Comparison of ENCODE assay signal across 18 cellular contexts in the genomic region with DNA sequence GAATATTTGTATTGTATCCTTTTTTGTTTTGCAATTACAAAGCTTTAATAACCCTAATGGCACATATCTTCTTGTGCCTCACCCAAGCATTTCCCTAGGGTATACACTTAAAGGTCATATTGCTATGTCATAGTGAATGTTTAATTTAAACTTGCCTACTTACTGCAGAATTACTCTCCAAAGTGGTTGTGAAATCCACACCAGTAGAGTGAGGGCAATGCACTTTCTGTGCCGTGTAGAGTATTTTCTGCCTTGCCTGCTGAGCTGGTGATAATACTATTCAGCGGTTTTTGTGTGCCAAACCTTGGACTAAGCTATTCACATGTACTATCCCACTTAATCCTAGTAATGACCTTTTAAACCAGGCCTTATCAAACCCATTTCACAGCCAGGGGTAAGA.
DNase-seq lines count a peak whose midpoint lies in the region; ATAC-seq, FAIRE-seq and TF ChIP-seq lines count a peak whose summit lies in the region.
"Had no signal": no experiment of that assay in that cellular context is flagged by ENCODE, and none has a peak within 500 bp of the region (broad histone marks: within the 10 kb centered on the region; RNA-seq: fewer than 3 reads in every experiment).

No MANE protein-coding gene starts in this region.

- no peak overlapping the region for H2AK9ac ChIP-seq in IMR-90 (replicated peaks; ENCODE audit: low read depth, low read length, poor library complexity)

- no peak for TF ChIP-seq CTCF in IMR-90 (conservative IDR thresholded peaks at IDR 0.05; ENCODE audit: low read depth, low read length)

- no peak overlapping the region for H2AK5ac ChIP-seq in IMR-90 (ENCODE audit: low read depth, low read length)
- H2AK5ac ChIP-seq in mesenchymal stem cell (ENCODE audit: low read length, severe bottlenecking), result no peak overlapping the region

- no peak overlapping the region for H2BK20ac ChIP-seq in IMR-90 (ENCODE audit: low read depth, low read length)

- H2BK5ac ChIP-seq in IMR-90 (ENCODE audit: low read depth, low read length, poor library complexity, severe bottlenecking) (no peak overlapping the region), mesenchymal stem cell (ENCODE audit: low read depth, low read length, poor library complexity, severe bottlenecking) (no peak overlapping the region)

- no peak for TF ChIP-seq POLR2A in IMR-90 (IDR thresholded peaks at IDR 0.05; ENCODE audit: low read depth, low read length)

- intact Hi-C loops in IMR-90 (cut with micrococcal nuclease), result no loop called here

- peak overlapping the region; percentile 25; the same call in 1 of the 2 replicates for H3K18ac ChIP-seq in IMR-90 (ENCODE audit: low read depth, low read length)
- H3K18ac ChIP-seq in mesenchymal stem cell (ENCODE audit: low read depth in 1 of 2, low read length in 2 of 2), result no peak overlapping the region

- BruUV-seq in IMR-90 (replicated peaks; lab: Mats Ljungman, UMichigan), result no TSS peak

- H4K91ac ChIP-seq in IMR-90 (ENCODE audit: insufficient read depth, low read depth, low read length), result no peak overlapping the region; the same call in 1 of the 2 replicates
- H4K91ac ChIP-seq in mesenchymal stem cell (ENCODE audit: low read length), result no peak overlapping the region

- H2BK15ac ChIP-seq in IMR-90 (ENCODE audit: low read depth, low read length) (no peak overlapping the region), mesenchymal stem cell (ENCODE audit: low read depth, poor library complexity, severe bottlenecking) (no peak overlapping the region)

- H2BK120ac ChIP-seq in IMR-90 (ENCODE audit: low read depth, low read length) (no peak overlapping the region), mesenchymal stem cell (ENCODE audit: low read depth, low read length) (no peak overlapping the region)

- no peaks in the 10 kb centered on the region for H3K36me3 ChIP-seq in GM23248 (ENCODE audit: low read depth)
- no peaks in the 10 kb centered on the region for H3K36me3 ChIP-seq in IMR-90 (ENCODE audit: control insufficient read depth, insufficient read depth, low read length)
- no peaks in the 10 kb centered on the region for H3K36me3 ChIP-seq in mesenchymal stem cell (ENCODE audit: control insufficient read depth in 1 of 2, insufficient read depth in 2 of 2, low read depth in 1 of 2, low read length in 2 of 2)
- H3K36me3 ChIP-seq: HAP-1 had no signal

- dilution Hi-C loops in IMR-90 (cut with HindIII; ENCODE audit: low sequenced_read_pairs, unreplicated experiment), result no loop called here

- peak; percentile 22 for DNase-seq in GM23248
- DNase-seq in IMR-90, result peak; percentile 21
- DNase-seq in amniotic epithelial cell (ENCODE audit: low read depth), result peak; percentile 36
- peak; percentile 41 for DNase-seq in mesenchymal stem cell
- no peak for DNase-seq in NCI-H1092 (lab: John Stamatoyannopoulos, UW)
- no peak for DNase-seq in RCC 7860 (ENCODE audit: low spot score)
- DNase-seq: Caco-2; CD4-positive, CD25-positive, alpha-beta regulatory T cell; DMS153; KBM-7; NCI-H1436; NCI-H2029; NCI-H69; OCI-M1 had no signal

- no peaks in the 10 kb centered on the region for H3K9me2 ChIP-seq in GM23248 (ENCODE audit: insufficient read depth)

- POLR2A ChIA-PET in IMR-90 (lab: Charles Lee; ENCODE audit: unreplicated experiment), result no interaction called here

- H3K79me1 ChIP-seq in IMR-90 (ENCODE audit: low read depth in 1 of 2, low read length in 2 of 2) (no peaks in the 10 kb centered on the region), mesenchymal stem cell (replicated peaks; ENCODE audit: low read length, poor library complexity, severe bottlenecking) (no peaks in the 10 kb centered on the region)

- no peak overlapping the region for H3K4me3 ChIP-seq in GM23248
- no peak overlapping the region for H3K4me3 ChIP-seq in IMR-90 (ENCODE audit: insufficient read depth, low read depth, low read length)
- no peak overlapping the region for H3K4me3 ChIP-seq in mesenchymal stem cell (ENCODE audit: insufficient read depth in 1 of 2, low read depth in 1 of 2, low read length in 2 of 2)
- H3K4me3 ChIP-seq: HAP-1 had no signal

- H3K27me3 ChIP-seq in GM23248 (replicated peaks; ENCODE audit: insufficient read depth), result peaks cover 40% of the 10 kb centered on the region
- H3K27me3 ChIP-seq in IMR-90 (ENCODE audit: control insufficient read depth, insufficient read depth, low read length), result peaks cover 2% of the 10 kb centered on the region
- H3K27me3 ChIP-seq in mesenchymal stem cell (ENCODE audit: control insufficient read depth in 1 of 2, insufficient read depth in 1 of 2, low read length in 2 of 2), result peaks cover 0 to 52% of the 10 kb centered on the region in 2 experiments

- H3K23ac ChIP-seq in IMR-90 (ENCODE audit: low read depth, low read length) (no peak overlapping the region), mesenchymal stem cell (ENCODE audit: low read length in 2 of 2) (no peak overlapping the region)

- H3K56ac ChIP-seq in IMR-90 (ENCODE audit: extremely low read depth, insufficient read depth, low read length), result no peak overlapping the region

- H3K27ac ChIP-seq in GM23248 (no peak overlapping the region), IMR-90 (ENCODE audit: insufficient read depth, low read length) (no peak overlapping the region), mesenchymal stem cell (ENCODE audit: low read length, poor library complexity, severe bottlenecking) (no peak overlapping the region)
- H3K27ac ChIP-seq: RWPE1 had no signal

- H3K9me3 ChIP-seq in GM23248 (ENCODE audit: low read depth) (no peaks in the 10 kb centered on the region), IMR-90 (ENCODE audit: control insufficient read depth, insufficient read depth, low read length) (no peaks in the 10 kb centered on the region), mesenchymal stem cell (ENCODE audit: control insufficient read depth, low read length) (no peaks in the 10 kb centered on the region)
- H3K9me3 ChIP-seq: Caco-2, HAP-1 had no signal

- no peak for FAIRE-seq in RCC 7860 (lab: Jason Lieb, UNC)
- FAIRE-seq: GM19239 had no signal

- TF ChIP-seq RAD21 in IMR-90 (IDR thresholded peaks at IDR 0.05; ENCODE audit: low read length), result no peak

- H3K4ac ChIP-seq in IMR-90 (ENCODE audit: low read depth, low read length) (no peak overlapping the region), mesenchymal stem cell (ENCODE audit: low read depth in 1 of 2, low read length in 2 of 2) (no peak overlapping the region)

- no peaks in the 10 kb centered on the region for H4K20me1 ChIP-seq in GM23248 (ENCODE audit: insufficient read depth)
- no peaks in the 10 kb centered on the region for H4K20me1 ChIP-seq in IMR-90 (ENCODE audit: insufficient read depth, low read length)

- H3K9ac ChIP-seq in GM23248, result no peak overlapping the region
- no peak overlapping the region for H3K9ac ChIP-seq in IMR-90 (ENCODE audit: low read depth, low read length)
- no peak overlapping the region for H3K9ac ChIP-seq in mesenchymal stem cell (ENCODE audit: low read length)

- H4K8ac ChIP-seq in IMR-90 (ENCODE audit: low read depth in 2 of 2, low read length in 2 of 2), result no peak overlapping the region
- no peak overlapping the region for H4K8ac ChIP-seq in mesenchymal stem cell (ENCODE audit: low read length)

- H4K5ac ChIP-seq in IMR-90 (ENCODE audit: low read depth, low read length), result no peak overlapping the region

- in situ Hi-C loops in GM23248 (cut with MboI), result no loop called here
- in situ Hi-C loops in IMR-90 (cut with MboI; ENCODE audit: low sequenced_read_pairs), result no loop called here

- no peaks in the 10 kb centered on the region for H3K79me2 ChIP-seq in GM23248 (ENCODE audit: insufficient read depth)

- H3K9me1 ChIP-seq in IMR-90 (ENCODE audit: insufficient read depth, low read length), result no peaks in the 10 kb centered on the region

- CTCF ChIA-PET in IMR-90 (lab: Yijun Ruan, JAX), result no interaction called here

- H2BK12ac ChIP-seq in mesenchymal stem cell (ENCODE audit: low read length in 2 of 2), result no peak overlapping the region

- no peak overlapping the region for H2AFZ ChIP-seq in GM23248
- no peak overlapping the region for H2AFZ ChIP-seq in IMR-90 (replicated peaks; ENCODE audit: low read length, poor library complexity)
- H2AFZ ChIP-seq in mesenchymal stem cell (ENCODE audit: low read depth, low read length), result no peak overlapping the region

- no peak overlapping the region for H3K14ac ChIP-seq in IMR-90 (replicated peaks; ENCODE audit: low read depth, low read length)
- no peak overlapping the region for H3K14ac ChIP-seq in mesenchymal stem cell (ENCODE audit: low read length in 2 of 2)

- ATAC-seq in IMR-90 (ENCODE audit: low read depth) (peak; percentile 64), GM19452 (IDR thresholded peaks at IDR 0.05; ENCODE audit: unreplicated experiment) (no peak)

- WGBS in GM23248 (ENCODE audit: low coverage in 1 of 2, low lambda C conversion rate in 2 of 2, missing lambda C conversion rate in 2 of 2), 2 experiments, result 46 to 48% methylated on average over 2 of the region's 2 CpGs
- WGBS in IMR-90 (ENCODE audit: extremely low coverage in 2 of 2, insufficient read length in 1 of 2), 2 experiments, result no CpG with 5 or more reads among the region's 2 CpGs
- WGBS in mesenchymal stem cell, result 75% methylated on average over 1 of the region's 2 CpGs

- H3K4me1 ChIP-seq in GM23248 (ENCODE audit: insufficient read depth) (no peaks in the 10 kb centered on the region; the same call in 1 of the 2 replicates), IMR-90 (ENCODE audit: control insufficient read depth, insufficient read depth, low read length) (peaks cover 7% of the 10 kb centered on the region), mesenchymal stem cell (ENCODE audit: control insufficient read depth, insufficient read depth, low read depth, low read length) (peaks cover 5% of the 10 kb centered on the region)
- H3K4me1 ChIP-seq: Caco-2, HAP-1 had no signal

- H3F3A ChIP-seq in GM23248 (ENCODE audit: insufficient read depth), result no peaks in the 10 kb centered on the region

- H3K4me2 ChIP-seq in GM23248 (ENCODE audit: unreplicated experiment) (no peak overlapping the region), IMR-90 (ENCODE audit: low read depth, low read length) (peak overlapping the region; percentile 26), mesenchymal stem cell (ENCODE audit: low read length, poor library complexity, severe bottlenecking) (no peak overlapping the region)

TF ChIP-seq in IMR-90, 13 proteins besides CTCF, POLR2A, EP300 and RAD21:
- TF ChIP-seq NFE2L2 (IDR thresholded peaks at IDR 0.05; ENCODE audit: low read depth, low read length) (peak; percentile 17; the same call in 1 of the 2 replicates), RFX5 (IDR thresholded peaks at IDR 0.05; ENCODE audit: low read depth, low read length) (no peak)

Comparison
In these comparisons a context has a peak if more than half of its experiments do, and no peak if none do; other contexts are left out.
1. DNase-seq: peak in GM23248 (single experiment), IMR-90 (single experiment), amniotic epithelial cell (single experiment) and mesenchymal stem cell (single experiment); none in NCI-H1092 (single experiment) and RCC 7860 (single experiment).